8 cellular contexts compared by ENCODE assay signal in genomic region chr1:23958810-23959460, GRCh38. TPM values are rescaled to one million over a fixed set of nuclear protein-coding genes. Genes with fewer than 3 reads are reported as not detected.
DNase-seq lines count a peak whose midpoint lies in the region; ATAC-seq, FAIRE-seq and TF ChIP-seq lines count a peak whose summit lies in the region.

No MANE protein-coding gene starts in this region.

- CTCF ChIA-PET in Calu3 (lab: Charles Lee) (interaction anchor here (0.5 to 1.5 kb wide), 2 partner anchors 21 to 53 kb away, joined by 3 to 4 read pairs; partner anchors contain the start of gene SRSF10), endothelial cell of umbilical vein (lab: Charles Lee) (interaction anchor here (0.6 to 3.3 kb wide), 5 partner anchors 50 to 84 kb away, joined by 3 to 42 read pairs (median 3); no protein-coding TSS in a partner anchor)

- H3K4me2 ChIP-seq in endothelial cell of umbilical vein (ENCODE audit: insufficient read depth, low read length) = peak overlapping the region; percentile 84

- dilution Hi-C loops in endothelial cell of umbilical vein (cut with MboI; ENCODE audit: extremely low pct_ligation_motif_present, low sequenced_read_pairs) = no loop called here

- BruUV-seq in Calu3 (replicated peaks; lab: Mats Ljungman, UMichigan) (TSS peak; percentile 55), endothelial cell of umbilical vein (replicated peaks; lab: Mats Ljungman, UMichigan) (TSS peak; percentile 53)

- H3K27ac Mint-ChIP-seq in Calu3 (ENCODE audit: unreplicated experiment) = peak overlapping the region; percentile 98

- POLR2A ChIA-PET in endothelial cell of umbilical vein (lab: Charles Lee) = interaction anchor here (0.6 to 0.7 kb wide), 2 partner anchors 17 to 121 kb away, joined by 3 to 4 read pairs; no protein-coding TSS in a partner anchor

- peak overlapping the region; percentile 84 for H3K4me3 Mint-ChIP-seq in Calu3 (ENCODE audit: low read depth, unreplicated experiment)

- intact Hi-C loops in Calu3 (cut with micrococcal nuclease; ENCODE audit: unreplicated experiment) = no loop called here
- intact Hi-C loops in endothelial cell of umbilical vein (cut with micrococcal nuclease) = loop anchor here (1.0 to 5.0 kb wide), 10 partner anchors 21 to 763 kb away; partner anchors contain the start of genes FUCA1, GALE, HMGCL and MYOM3

- DNase-seq in Calu3 (peak; percentile 66), HUDEP-2 (lab: John Stamatoyannopoulos, UW; ENCODE audit: unreplicated experiment in 76 of 76) (peak; percentile 61 to 95 (median 89)), NOMO-1 treated with dmso at 0.1 percent for 144 hours (lab: John Stamatoyannopoulos, UW; ENCODE audit: unreplicated experiment) (peak; percentile 100), endothelial cell of umbilical vein (ENCODE audit: low read depth, low spot score) (peak; percentile 93)
- peak; percentile 79 for DNase-seq in activated CD8-positive, alpha-beta memory T cell treated with anti-CD3 and anti-CD28 coated beads, Interleukin-2, amount 50 U/mL, for 1 hour (ENCODE audit: extremely low read depth)
- DNase-seq in stimulated activated CD8-positive, alpha-beta memory T cell treated with anti-CD3 and anti-CD28 coated beads, Interleukin-4, amount 100 ng/mL, for 24 hours (ENCODE audit: low read depth) = peak; percentile 83

- H2AFZ ChIP-seq in endothelial cell of umbilical vein (ENCODE audit: low read depth, low read length) = peak overlapping the region; percentile 66

- peaks cover 40% of the 10 kb centered on the region for H3K36me3 Mint-ChIP-seq in Calu3 (ENCODE audit: insufficient read depth, unreplicated experiment)

- H3K4me1 ChIP-seq in endothelial cell of umbilical vein (ENCODE audit: control insufficient read depth, extremely low read depth, insufficient read depth, low read length) (peaks cover 26% of the 10 kb centered on the region), mononuclear cell (ENCODE audit: insufficient read depth, low read length) (peaks cover 50% of the 10 kb centered on the region)

- H3K27me3 Mint-ChIP-seq in Calu3 (ENCODE audit: unreplicated experiment) = no peaks in the 10 kb centered on the region

- peaks cover 1% of the 10 kb centered on the region for H4K20me1 ChIP-seq in endothelial cell of umbilical vein (replicated peaks; ENCODE audit: control insufficient read depth, extremely low read depth, insufficient read depth, low read length)

- H3K9me3 Mint-ChIP-seq in Calu3 (ENCODE audit: low read depth, unreplicated experiment) = no peaks in the 10 kb centered on the region

- peak; percentile 59 for ATAC-seq in GM21390 (IDR thresholded peaks at IDR 0.05; ENCODE audit: unreplicated experiment)

- H3K9me3 ChIP-seq in endothelial cell of umbilical vein (replicated peaks; ENCODE audit: control insufficient read depth, insufficient read depth, low read length) (no peaks in the 10 kb centered on the region), mononuclear cell (ENCODE audit: low read depth, low read length) (no peaks in the 10 kb centered on the region)

- no peak for TF ChIP-seq CTCF in Calu3 (IDR thresholded peaks at IDR 0.05; ENCODE audit: unreplicated experiment)
- peak; percentile 17 to 38 for TF ChIP-seq CTCF in endothelial cell of umbilical vein (IDR thresholded peaks at IDR 0.05; ENCODE audit: extremely low read depth in 1 of 2, insufficient read depth in 1 of 2, low read depth in 1 of 2, low read length in 2 of 2)

- H3K27ac ChIP-seq in endothelial cell of umbilical vein (ENCODE audit: insufficient read depth, low read depth, low read length) = peak overlapping the region; percentile 96

- peaks cover 24% of the 10 kb centered on the region for H3K79me2 ChIP-seq in endothelial cell of umbilical vein (ENCODE audit: control insufficient read depth, insufficient read depth, low read length)

- FAIRE-seq in endothelial cell of umbilical vein (lab: Jason Lieb, UNC) = peak; percentile 92

- no peaks in the 10 kb centered on the region for H3K9me1 ChIP-seq in endothelial cell of umbilical vein (replicated peaks; ENCODE audit: control insufficient read depth, extremely low read depth, insufficient read depth, low read length)

- H3K27me3 ChIP-seq in endothelial cell of umbilical vein (ENCODE audit: control insufficient read depth in 2 of 2, insufficient read depth in 2 of 2, low read length in 2 of 2) (no peaks in the 10 kb centered on the region), mononuclear cell (ENCODE audit: insufficient read depth, low read length) (no peaks in the 10 kb centered on the region)

- peaks cover 26% of the 10 kb centered on the region for H3K4me1 Mint-ChIP-seq in Calu3 (ENCODE audit: low read depth, unreplicated experiment)

- TF ChIP-seq POLR2A in endothelial cell of umbilical vein (IDR thresholded peaks at IDR 0.05; ENCODE audit: low read depth, low read length) = peak; percentile 13

- H3K9ac ChIP-seq in endothelial cell of umbilical vein (replicated peaks; ENCODE audit: extremely low read depth, insufficient read depth, low read length) = peak overlapping the region; percentile 100

- peak overlapping the region; percentile 43 to 67 (median 58) for H3K4me3 ChIP-seq in endothelial cell of umbilical vein (replicated peaks in 1 of 3; ENCODE audit: insufficient read depth in 1 of 3, low read depth in 1 of 3, low read length in 3 of 3)
- peak overlapping the region; percentile 79 for H3K4me3 ChIP-seq in mononuclear cell (ENCODE audit: low read length)

- H3K36me3 ChIP-seq in endothelial cell of umbilical vein (ENCODE audit: control insufficient read depth in 2 of 2, extremely low read depth in 1 of 2, insufficient read depth in 2 of 2, low read length in 2 of 2) = no peaks in the 10 kb centered on the region

TF ChIP-seq in endothelial cell of umbilical vein, 7 proteins besides CTCF, POLR2A, EP300 and RAD21:
- TF ChIP-seq MYC (IDR thresholded peaks at IDR 0.05; ENCODE audit: low read depth, low read length) (no peak), MAX (IDR thresholded peaks at IDR 0.05; ENCODE audit: insufficient read depth, insufficient read length) (peak; percentile 37), FOS (IDR thresholded peaks at IDR 0.05; ENCODE audit: borderline replicate concordance, insufficient read depth, low read length) (peak; percentile 41), JUN (IDR thresholded peaks at IDR 0.05; ENCODE audit: borderline replicate concordance, insufficient read depth, insufficient read length, low read depth) (no peak), EZH2 (IDR thresholded peaks at IDR 0.05; ENCODE audit: borderline replicate concordance, low read depth, low read length, severe bottlenecking) (no peak), GATA2 (IDR thresholded peaks at IDR 0.05; ENCODE audit: insufficient read depth, insufficient read length, low read depth, low read length) (no peak), POLR2AphosphoS5 (IDR thresholded peaks at IDR 0.05; ENCODE audit: insufficient read depth, low read depth, low read length) (no peak)

RNA-seq across cellular contexts. Expression of gene PNRC2, which starts 0.7 kb away (rescaled TPM):
- total RNA-seq in Calu3 (2022) (57.9 and 59.0 TPM in 2 replicates), endothelial cell of umbilical vein (77.8 and 107 TPM in 2 replicates), mononuclear cell (243 TPM)
- 36.3 and 70.2 TPM in 2 replicates for polyA plus RNA-seq in endothelial cell of umbilical vein
- 75.8 and 85.8 TPM in 2 replicates for polyA plus RNA-seq in endothelial cell of umbilical vein (2011; cell fraction: cytosol; rRNA removed)
- polyA plus RNA-seq in endothelial cell of umbilical vein (2011; cell fraction: nucleus; rRNA removed) = 51.1 and 75.0 TPM in 2 replicates
- polyA plus RNA-seq in endothelial cell of umbilical vein (2012) = 50.9 and 76.0 TPM in 2 replicates
- 31.1 and 31.6 TPM in 2 replicates for polyA minus RNA-seq in endothelial cell of umbilical vein
- polyA minus RNA-seq in endothelial cell of umbilical vein (2011; cell fraction: cytosol; rRNA and poly(A)+ RNA removed) = 41.2 TPM
- 28.0 and 39.0 TPM in 2 replicates for polyA minus RNA-seq in endothelial cell of umbilical vein (2011; cell fraction: nucleus; rRNA and poly(A)+ RNA removed)

RNA-seq across cellular contexts. Expression of gene SRSF10, which starts 21.2 kb away (rescaled TPM):
- total RNA-seq in Calu3 (2022) (113 and 121 TPM in 2 replicates), endothelial cell of umbilical vein (124 and 125 TPM in 2 replicates), mononuclear cell (316 TPM)
- polyA plus RNA-seq in endothelial cell of umbilical vein = 81.2 and 135 TPM in 2 replicates
- 79.0 and 87.1 TPM in 2 replicates for polyA plus RNA-seq in endothelial cell of umbilical vein (2011; cell fraction: cytosol; rRNA removed)
- polyA plus RNA-seq in endothelial cell of umbilical vein (2011; cell fraction: nucleus; rRNA removed) = 167 and 242 TPM in 2 replicates
- 76.3 and 105 TPM in 2 replicates for polyA plus RNA-seq in endothelial cell of umbilical vein (2012)
- polyA minus RNA-seq in endothelial cell of umbilical vein = 124 and 131 TPM in 2 replicates
- polyA minus RNA-seq in endothelial cell of umbilical vein (2011; cell fraction: cytosol; rRNA and poly(A)+ RNA removed) = 71.4 TPM
- 204 and 272 TPM in 2 replicates for polyA minus RNA-seq in endothelial cell of umbilical vein (2011; cell fraction: nucleus; rRNA and poly(A)+ RNA removed)

RNA-seq across cellular contexts. Expression of gene CNR2, which starts 45.8 kb away (rescaled TPM):
- total RNA-seq in Calu3 (2022) (not detected in 2 replicates), endothelial cell of umbilical vein (not detected in 2 replicates), mononuclear cell (3.3 TPM)
- polyA plus RNA-seq in endothelial cell of umbilical vein = not detected in 2 replicates
- not detected in 2 replicates for polyA plus RNA-seq in endothelial cell of umbilical vein (2011; cell fraction: cytosol; rRNA removed)
- not detected in 2 replicates for polyA plus RNA-seq in endothelial cell of umbilical vein (2011; cell fraction: nucleus; rRNA removed)
- not detected in 2 replicates for polyA plus RNA-seq in endothelial cell of umbilical vein (2012)
- polyA minus RNA-seq in endothelial cell of umbilical vein = not detected in 2 replicates
- not detected for polyA minus RNA-seq in endothelial cell of umbilical vein (2011; cell fraction: cytosol; rRNA and poly(A)+ RNA removed)
- polyA minus RNA-seq in endothelial cell of umbilical vein (2011; cell fraction: nucleus; rRNA and poly(A)+ RNA removed) = not detected in 2 replicates

Comparison
In these comparisons a context has a peak if more than half of its experiments do, and no peak if none do; other contexts are left out.
1. Peak in every context shown above with its lines: DNase-seq, ATAC-seq, H3K4me3 ChIP-seq and H3K27ac ChIP-seq.